In genomic region chr11:609355-609811, GRCh38 we compare ENCODE assay signal across 1 cellular context.
A peak's percentile ranks its signal among the peaks of the same experiment; 100 is the strongest.
TF ChIP-seq lines count a peak whose summit lies in the region.

No MANE protein-coding gene starts in this region.

TF ChIP-seq in HepG2, 621 proteins besides CTCF, POLR2A, EP300 and RAD21:
- no peak for TF ChIP-seq ZKSCAN5 (CRISPR knock-in tag; IDR thresholded peaks at IDR 0.05)
- peak; percentile 20 for TF ChIP-seq AGO2 (optimal IDR thresholded peaks at IDR 0.05; ENCODE audit: low read depth, low read length)
